1 cellular context compared by ENCODE assay signal in genomic region chr20:37406010-37406998, GRCh38.
TF ChIP-seq lines count a peak whose summit lies in the region.

No MANE protein-coding gene starts in this region.

TF ChIP-seq in HepG2, 621 proteins besides CTCF, POLR2A, EP300 and RAD21 (continued from another document and continues in another):
- no peak for TF ChIP-seq JUNB (CRISPR knock-in tag; IDR thresholded peaks at IDR 0.05; ENCODE audit: borderline replicate concordance)
- TF ChIP-seq ZNF768 (CRISPR knock-in tag; IDR thresholded peaks at IDR 0.05): peak; percentile 87
- TF ChIP-seq ZNF780A (CRISPR knock-in tag; IDR thresholded peaks at IDR 0.05): no peak
- TF ChIP-seq FOXC1 (CRISPR knock-in tag; IDR thresholded peaks at IDR 0.05; ENCODE audit: borderline replicate concordance): peak; percentile 98; the same call in 1 of the 2 replicates
- TF ChIP-seq ZNF282 (IDR thresholded peaks at IDR 0.05; ENCODE audit: partially characterized antibody): no peak
- peak; percentile 33; the same call in 1 of the 2 replicates for TF ChIP-seq STAT6 (CRISPR knock-in tag; IDR thresholded peaks at IDR 0.05; ENCODE audit: borderline replicate concordance)
- TF ChIP-seq PAF1 (CRISPR knock-in tag; IDR thresholded peaks at IDR 0.05): peak; percentile 92; the same call in 1 of the 2 replicates
- TF ChIP-seq MXD3 (CRISPR knock-in tag; IDR thresholded peaks at IDR 0.05): peak; percentile 97
- no peak for TF ChIP-seq ZUFSP (CRISPR knock-in tag; IDR thresholded peaks at IDR 0.05; ENCODE audit: borderline replicate concordance)
- no peak for TF ChIP-seq MTF1 (CRISPR knock-in tag; IDR thresholded peaks at IDR 0.05)
- TF ChIP-seq ZNF572 (CRISPR knock-in tag; IDR thresholded peaks at IDR 0.05): no peak
- peak; percentile 86; the same call in 1 of the 2 replicates for TF ChIP-seq ZNF557 (CRISPR knock-in tag; IDR thresholded peaks at IDR 0.05)
- peak; percentile 75; the same call in 1 of the 2 replicates for TF ChIP-seq ZMAT5 (CRISPR knock-in tag; IDR thresholded peaks at IDR 0.05; ENCODE audit: borderline replicate concordance, low read depth)
- peak; percentile 90; the same call in 1 of the 2 replicates for TF ChIP-seq ZBTB46 (CRISPR knock-in tag; IDR thresholded peaks at IDR 0.05; ENCODE audit: borderline replicate concordance)
- TF ChIP-seq ATF3 (CRISPR knock-in tag; IDR thresholded peaks at IDR 0.05): peak; percentile 59; the same call in 1 of the 2 replicates
- TF ChIP-seq EEA1 (CRISPR knock-in tag; IDR thresholded peaks at IDR 0.05; ENCODE audit: borderline replicate concordance): peak; percentile 100
- no peak for TF ChIP-seq ARNT (IDR thresholded peaks at IDR 0.05)
- no peak for TF ChIP-seq ZNF33A (CRISPR knock-in tag; IDR thresholded peaks at IDR 0.05; ENCODE audit: borderline replicate concordance)
- TF ChIP-seq ZNF878 (CRISPR knock-in tag; IDR thresholded peaks at IDR 0.05): peak; percentile 80; the same call in 1 of the 2 replicates
- no peak for TF ChIP-seq ATF4 (CRISPR knock-in tag; IDR thresholded peaks at IDR 0.05)
- TF ChIP-seq KLF15 (CRISPR knock-in tag; IDR thresholded peaks at IDR 0.05; ENCODE audit: borderline replicate concordance): no peak; the same call in 1 of the 2 replicates
- TF ChIP-seq TFE3 (CRISPR knock-in tag; IDR thresholded peaks at IDR 0.05): peak; percentile 53; the same call in 1 of the 2 replicates
- peak; percentile 39; the same call in 1 of the 2 replicates for TF ChIP-seq ZNF160 (CRISPR knock-in tag; IDR thresholded peaks at IDR 0.05)
- TF ChIP-seq MAX (IDR thresholded peaks at IDR 0.05): peak; percentile 100
- no peak; the same call in 1 of the 2 replicates for TF ChIP-seq SMYD3 (CRISPR knock-in tag; IDR thresholded peaks at IDR 0.05)
- TF ChIP-seq REL (CRISPR knock-in tag; conservative IDR thresholded peaks at IDR 0.05): peak; percentile 95; the same call in 1 of the 2 replicates
- TF ChIP-seq ZNF335 (CRISPR knock-in tag; IDR thresholded peaks at IDR 0.05): no peak
- peak; percentile 75 for TF ChIP-seq PATZ1 (CRISPR knock-in tag; IDR thresholded peaks at IDR 0.05)
- peak; percentile 93 for TF ChIP-seq ZNF18 (CRISPR knock-in tag; IDR thresholded peaks at IDR 0.05; ENCODE audit: insufficient replicate concordance)
- peak; percentile 77 for TF ChIP-seq ZBTB14 (CRISPR knock-in tag; IDR thresholded peaks at IDR 0.05)
- peak; percentile 96 for TF ChIP-seq ZNF276 (CRISPR knock-in tag; IDR thresholded peaks at IDR 0.05; ENCODE audit: low read depth)
- peak; percentile 69 for TF ChIP-seq CBX1 (IDR thresholded peaks at IDR 0.05; ENCODE audit: low read depth)
- TF ChIP-seq ZNF713 (CRISPR knock-in tag; IDR thresholded peaks at IDR 0.05): peak; percentile 88; the same call in 1 of the 2 replicates
- TF ChIP-seq ZNF256 (CRISPR knock-in tag; conservative IDR thresholded peaks at IDR 0.05): peak; percentile 81; the same call in 1 of the 2 replicates
- TF ChIP-seq IKZF4 (CRISPR knock-in tag; IDR thresholded peaks at IDR 0.05; ENCODE audit: borderline replicate concordance, low read depth, not compliant biosample characterization): peak; percentile 98
- no peak for TF ChIP-seq YEATS2 (CRISPR knock-in tag; IDR thresholded peaks at IDR 0.05; ENCODE audit: borderline replicate concordance)
- peak; percentile 48; the same call in 1 of the 2 replicates for TF ChIP-seq RARA (CRISPR knock-in tag; IDR thresholded peaks at IDR 0.05)
- TF ChIP-seq ZNF513 (CRISPR knock-in tag; conservative IDR thresholded peaks at IDR 0.05): no peak
- TF ChIP-seq PTBP1 (IDR thresholded peaks at IDR 0.05; ENCODE audit: low read depth, low read length, poor library complexity, severe bottlenecking): no peak
- TF ChIP-seq POLR2AphosphoS5 (IDR thresholded peaks at IDR 0.05; ENCODE audit: low read depth, low read length): peak; percentile 38; the same call in 1 of the 2 replicates
- TF ChIP-seq MBD4 (IDR thresholded peaks at IDR 0.05; ENCODE audit: borderline replicate concordance, low read length): no peak
- no peak for TF ChIP-seq CENPX (CRISPR knock-in tag; IDR thresholded peaks at IDR 0.05)
